Comparison of ENCODE assay signal across 3 cellular contexts in the genomic region with DNA sequence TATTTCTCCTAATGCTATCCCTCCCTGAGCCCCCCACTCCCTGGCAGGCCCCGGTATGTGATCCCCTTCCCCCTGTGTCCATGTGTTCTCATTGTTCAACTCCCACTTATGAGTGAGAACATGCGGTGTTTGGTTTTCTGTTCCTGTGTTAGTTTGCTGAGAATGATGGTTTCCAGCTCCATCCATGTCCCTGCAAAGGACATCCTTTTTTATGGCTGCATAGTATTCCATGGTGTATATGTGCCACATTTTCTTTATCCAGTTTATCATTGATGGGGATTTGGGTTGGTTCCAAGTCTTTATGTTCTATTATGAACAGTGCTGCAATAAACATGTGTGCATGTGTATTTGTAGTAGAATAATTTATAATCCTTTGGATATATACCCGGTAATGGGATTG. TPM values are rescaled to one million over a fixed set of nuclear protein-coding genes. Genes with fewer than 3 reads are reported as not detected.
"Had no signal": no experiment of that assay in that cellular context is flagged by ENCODE, and none has a peak within 500 bp of the region (broad histone marks: within the 10 kb centered on the region; RNA-seq: fewer than 3 reads in every experiment).

No MANE protein-coding gene starts in this region.

RNA-seq across cellular contexts. Expression of a gene that starts 18.0 kb away (rescaled TPM):
- total RNA-seq: activated naive CD4-positive, alpha-beta T cell treated with anti-CD3 and anti-CD28 coated beads for 36 hours; activated naive CD8-positive, alpha-beta T cell treated with anti-CD3 and anti-CD28 coated beads for 36 hours; activated naive CD8-positive, alpha-beta T cell treated with anti-CD3 and anti-CD28 coated beads, Interleukin-2, amount 10 ng/mL, durations not matched to agents 7 days and 5 days had no signal
